In the genomic region with DNA sequence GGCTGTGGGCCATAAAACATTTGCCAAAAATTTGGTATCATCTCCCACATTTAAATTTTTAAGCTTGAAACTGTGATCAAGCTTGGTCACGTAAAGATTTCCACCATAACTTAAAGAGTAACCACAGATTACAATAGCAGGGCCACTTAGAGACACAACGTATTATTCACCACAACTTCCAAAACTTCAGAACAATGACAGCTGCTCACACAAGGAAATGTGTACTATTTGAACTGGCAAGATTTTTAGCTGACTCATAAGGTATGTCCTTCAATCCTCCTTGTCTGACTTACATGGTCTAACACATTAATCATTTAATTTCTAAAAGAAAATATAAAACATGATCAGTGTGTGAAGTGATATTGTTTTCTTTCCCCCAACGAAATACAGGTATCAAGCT, we compare ENCODE assay signal across 13 cellular contexts.
DNase-seq lines count a peak whose midpoint lies in the region; ATAC-seq and TF ChIP-seq lines count a peak whose summit lies in the region.
"Had no signal": no experiment of that assay in that cellular context is flagged by ENCODE, and none has a peak within 500 bp of the region (broad histone marks: within the 10 kb centered on the region; RNA-seq: fewer than 3 reads in every experiment).

No MANE protein-coding gene starts in this region.

- no peaks in the 10 kb centered on the region for H3K9me3 ChIP-seq in upper lobe of right lung

- no peaks in the 10 kb centered on the region for H3K27me3 ChIP-seq in upper lobe of right lung

- no peak for TF ChIP-seq CTCF in upper lobe of right lung (IDR thresholded peaks at IDR 0.05)

- no peaks in the 10 kb centered on the region for H3K36me3 ChIP-seq in upper lobe of right lung

- DNase-seq in NCI-H2196 (lab: John Stamatoyannopoulos, UW; ENCODE audit: unreplicated experiment) (peak; percentile 0), NCI-H2196 treated with DMSO at 0.1 percent for 48 hours (lab: John Stamatoyannopoulos, UW; ENCODE audit: unreplicated experiment) (no peak), amniotic epithelial cell (ENCODE audit: low read depth) (peak; percentile 54), glomerular visceral epithelial cell (ENCODE audit: extremely low spot score) (peak; percentile 71), upper lobe of right lung (no peak), KBM-7 (no peak), HK-2 (ENCODE audit: unreplicated experiment) (no peak)
- DNase-seq: activated T-cell treated with anti-CD3 and anti-CD28 coated beads, Interleukin-2, amount 50 U/mL, for 1 hour; naive B cell; NCI-H1417; stimulated activated CD4-positive, alpha-beta T cell treated with anti-CD3 and anti-CD28 coated beads, Interleukin-1b, Interleukin-23, amount 100 ng/mL, for 48 hours; stimulated activated naive CD8-positive, alpha-beta T cell treated with anti-CD3 and anti-CD28 coated beads, Interleukin-15, amount 100 ng/mL, for 72 hours had no signal

- ATAC-seq in upper lobe of right lung, result peak; percentile 28
- no peak for ATAC-seq in GM19324 (IDR thresholded peaks at IDR 0.05; ENCODE audit: low FRiP score, unreplicated experiment)
- ATAC-seq: stimulated activated naive CD8-positive, alpha-beta T cell treated with anti-CD3 and anti-CD28 coated beads, Interleukin-15, amount 100 ng/mL, for 72 hours had no signal

- in situ Hi-C loops in KBM-7 (cut with MboI; ENCODE audit: low pct_unique_long_range_greater_than_20kb, low sequenced_read_pairs), result no loop called here

- H3K4me3 ChIP-seq in upper lobe of right lung, result no peak overlapping the region

- peaks cover 8% of the 10 kb centered on the region for H3K4me1 ChIP-seq in upper lobe of right lung

- intact Hi-C loops in upper lobe of right lung (cut with DNase I), result no loop called here

- H3K27ac ChIP-seq in upper lobe of right lung, result no peak overlapping the region

Comparison
In these comparisons a context has a peak if more than half of its experiments do, and no peak if none do; other contexts are left out.
1. DNase-seq: peak in NCI-H2196 (single experiment), amniotic epithelial cell (single experiment) and glomerular visceral epithelial cell (single experiment); none in NCI-H2196 treated with DMSO at 0.1 percent for 48 hours (single experiment), upper lobe of right lung (single experiment), KBM-7 (single experiment) and HK-2 (single experiment).